Comparison of ENCODE assay signal across 15 cellular contexts in genomic region chr4:1043162-1043561, GRCh38. TPM values are rescaled to one million over a fixed set of nuclear protein-coding genes. Genes with fewer than 3 reads are reported as not detected.
DNase-seq lines count a peak whose midpoint lies in the region; ATAC-seq, FAIRE-seq and TF ChIP-seq lines count a peak whose summit lies in the region.
"Had no signal": no experiment of that assay in that cellular context is flagged by ENCODE, and none has a peak within 500 bp of the region (broad histone marks: within the 10 kb centered on the region; RNA-seq: fewer than 3 reads in every experiment).

No MANE protein-coding gene starts in this region.

- no peak overlapping the region for H3K9ac ChIP-seq in H9 (ENCODE audit: extremely low read depth, insufficient read length, low read length)

- no peak overlapping the region for H3K4ac ChIP-seq in H9 (ENCODE audit: low read depth, low read length)

- H3K36me3 Mint-ChIP-seq in H9 (ENCODE audit: insufficient read depth in 1 of 3, low read depth in 3 of 3) (peaks cover 0 to 2% (median 0%) of the 10 kb centered on the region in 3 experiments; a peak in 2 of 7 replicates), nephron (ENCODE audit: low read depth) (no peaks in the 10 kb centered on the region)
- H3K36me3 Mint-ChIP-seq: memory B cell had no signal

- no peak for FAIRE-seq in RCC 7860 (lab: Jason Lieb, UNC)
- FAIRE-seq: frontal cortex, GM18507, GM19239 had no signal

- H3K4me2 ChIP-seq in H9 (ENCODE audit: insufficient read depth, insufficient read length, low read length), result no peak overlapping the region

- no peak for TF ChIP-seq EP300 in stomach (IDR thresholded peaks at IDR 0.05)

- ATAC-seq in GM19035 (IDR thresholded peaks at IDR 0.05; ENCODE audit: unreplicated experiment) (no peak), GM21786 (IDR thresholded peaks at IDR 0.05; ENCODE audit: unreplicated experiment) (no peak)

- no peak overlapping the region for H3K14ac ChIP-seq in H9 (ENCODE audit: insufficient read depth, low read length)

- no peak overlapping the region for H4K8ac ChIP-seq in H9 (replicated peaks; ENCODE audit: insufficient read length, low read depth, low read length)

- DNase-seq in H9 (no peak), ascending aorta (ENCODE audit: low spot score in 2 of 2) (no peak), stomach (no peak), RCC 7860 (ENCODE audit: low spot score) (no peak)
- DNase-seq: activated CD4-positive, alpha-beta T cell treated with anti-CD3 and anti-CD28 coated beads, Interleukin-2, amount 50 U/mL, for 1 hour had no signal

- H3K79me2 ChIP-seq in ACC112 (ENCODE audit: control insufficient read depth, insufficient read depth, low read length, unreplicated experiment) (no peaks in the 10 kb centered on the region), H9 (ENCODE audit: insufficient read depth, low read length) (no peaks in the 10 kb centered on the region)

- H3K4me1 Mint-ChIP-seq in H9 (peaks cover 6 to 24% of the 10 kb centered on the region in 2 experiments), nephron (peaks cover 40% of the 10 kb centered on the region)

- no peak overlapping the region for H3K23ac ChIP-seq in H9 (ENCODE audit: insufficient read length, low read depth, low read length)

- no peaks in the 10 kb centered on the region for H4K20me1 ChIP-seq in H9 (ENCODE audit: control insufficient read depth, insufficient read depth, insufficient read length)

- H3K79me1 ChIP-seq in H9 (ENCODE audit: insufficient read depth, low read depth, low read length, poor library complexity, severe bottlenecking), result no peaks in the 10 kb centered on the region

- H3K36me3 ChIP-seq in ACC112 (ENCODE audit: insufficient read depth, low read length) (no peaks in the 10 kb centered on the region), ascending aorta (no peaks in the 10 kb centered on the region), stomach (no peaks in the 10 kb centered on the region)

- no CpG with 5 or more reads among the region's 7 CpGs for WGBS in H9 (ENCODE audit: extremely low coverage, insufficient read length, low lambda C conversion rate)
- WGBS in stomach, 5 donors, result 42 to 57% (median 47%) methylated on average over 7 of the region's 7 CpGs

- H3K27me3 ChIP-seq in ACC112 (ENCODE audit: insufficient read depth, low read length) (no peaks in the 10 kb centered on the region), H9 (ENCODE audit: insufficient read depth, low read length) (no peaks in the 10 kb centered on the region; the same call in 1 of the 2 replicates), ascending aorta (no peaks in the 10 kb centered on the region), stomach (peaks cover 0 to 46% (median 23%) of the 10 kb centered on the region in 3 donors)

- H3K9me3 ChIP-seq in H9 (ENCODE audit: control insufficient read depth, low read depth, low read length), result no peaks in the 10 kb centered on the region
- no peaks in the 10 kb centered on the region for H3K9me3 ChIP-seq in ascending aorta
- H3K9me3 ChIP-seq in stomach, result no peaks in the 10 kb centered on the region

- H3K27me3 Mint-ChIP-seq in H9 (ENCODE audit: low read depth) (peaks cover 21% of the 10 kb centered on the region), nephron (ENCODE audit: low read depth) (peaks cover 34% of the 10 kb centered on the region)

- no peak overlapping the region for H2BK120ac ChIP-seq in H9 (ENCODE audit: low read depth, low read length, poor library complexity, severe bottlenecking)

- H3K9me3 Mint-ChIP-seq in H9 (no peaks in the 10 kb centered on the region; a peak in 3 of 5 replicates), nephron (no peaks in the 10 kb centered on the region)
- H3K9me3 Mint-ChIP-seq: activated T-cell treated with anti-CD3 and anti-CD28 coated beads, Interleukin-2, amount 50 U/mL, for 24 hours; memory B cell had no signal

- no peak overlapping the region for H3K56ac ChIP-seq in H9 (ENCODE audit: insufficient read length, low read depth, low read length)

- H3K4me3 Mint-ChIP-seq in H9 (no peak overlapping the region), nephron (peak overlapping the region in 1 of 3 experiments; percentile 1)
- H3K4me3 Mint-ChIP-seq: activated T-cell treated with anti-CD3 and anti-CD28 coated beads, Interleukin-2, amount 50 U/mL, for 24 hours; memory B cell had no signal

- intact Hi-C loops in ascending aorta (cut with DNase I), result loop anchor here (1.0 to 10.0 kb wide), 3 partner anchors 9 to 302 kb away; partner anchors contain the start of gene UVSSA
- intact Hi-C loops in stomach (cut with DNase I; ENCODE audit: low total_unique reads), result no loop called here

- peaks cover 4% of the 10 kb centered on the region for H3K23me2 ChIP-seq in H9 (ENCODE audit: insufficient read length, low read depth, low read length, poor library complexity, severe bottlenecking)

- peak overlapping the region; percentile 23 for H3K18ac ChIP-seq in H9 (ENCODE audit: insufficient read length, low read depth, low read length)

- H3T11ph ChIP-seq in H9 (ENCODE audit: low read length), result no peak overlapping the region

- no peak overlapping the region for H2AFZ ChIP-seq in ACC112 (ENCODE audit: low read length, unreplicated experiment)
- H2AFZ ChIP-seq in H9 (ENCODE audit: low read length), result no peak overlapping the region

- no peak overlapping the region for H2AK5ac ChIP-seq in H9 (ENCODE audit: insufficient read length, low read length)

- H2BK5ac ChIP-seq in H9 (ENCODE audit: insufficient read length, low read length), result no peak overlapping the region

- no peak overlapping the region for H2BK20ac ChIP-seq in H9 (ENCODE audit: low read depth, low read length, poor library complexity, severe bottlenecking)

- peak overlapping the region; percentile 31; the same call in 1 of the 2 replicates for H3K27ac ChIP-seq in ACC112 (ENCODE audit: low read depth, low read length)
- no peak overlapping the region for H3K27ac ChIP-seq in H9 (ENCODE audit: insufficient read length, low read depth, low read length)
- peak overlapping the region; percentile 5 to 95 for H3K27ac ChIP-seq in ascending aorta
- H3K27ac ChIP-seq in stomach, result no peak overlapping the region

- no peak overlapping the region for H2BK15ac ChIP-seq in H9 (ENCODE audit: low read depth, low read length)

- no peak overlapping the region for H2BK12ac ChIP-seq in H9 (ENCODE audit: insufficient read length, low read depth, low read length)

- H3K27ac Mint-ChIP-seq in H9 (peak overlapping the region in 2 of 3 experiments; percentile 18 to 88; a peak in 3 of 7 replicates), nephron (peak overlapping the region in 2 of 3 experiments; percentile 61 to 91)
- H3K27ac Mint-ChIP-seq: activated T-cell treated with anti-CD3 and anti-CD28 coated beads, Interleukin-2, amount 50 U/mL, for 24 hours; memory B cell had no signal

- no peak overlapping the region for H4K5ac ChIP-seq in H9 (ENCODE audit: insufficient read length, low read depth, low read length)

- no peak overlapping the region for H4K91ac ChIP-seq in H9 (ENCODE audit: insufficient read length, low read depth, low read length)

- TF ChIP-seq POLR2A in stomach (IDR thresholded peaks at IDR 0.05), result no peak

- peaks cover 61% of the 10 kb centered on the region for H3K4me1 ChIP-seq in ACC112 (ENCODE audit: control insufficient read depth, insufficient read depth, low read length, unreplicated experiment)
- no peaks in the 10 kb centered on the region; the same call in 1 of the 2 replicates for H3K4me1 ChIP-seq in H9 (ENCODE audit: insufficient read depth, low read length)
- H3K4me1 ChIP-seq in ascending aorta, result peaks cover 38 to 73% of the 10 kb centered on the region in 2 donors
- H3K4me1 ChIP-seq in stomach, result peaks cover 53 to 91% (median 77%) of the 10 kb centered on the region in 4 donors

- TF ChIP-seq CTCF in H9 (conservative IDR thresholded peaks at IDR 0.05) (no peak), ascending aorta (IDR thresholded peaks at IDR 0.05) (no peak), nephron (IDR thresholded peaks at IDR 0.05; ENCODE audit: unreplicated experiment in 3 of 3) (no peak), stomach (IDR thresholded peaks at IDR 0.05) (no peak)

- H3K4me3 ChIP-seq in ACC112 (ENCODE audit: low read depth, low read length) (peak overlapping the region; percentile 18; the same call in 1 of the 2 replicates), ascending aorta (no peak overlapping the region), stomach (peak overlapping the region in 1 of 4 donors; percentile 8)

RNA-seq across cellular contexts. Expression of gene FGFRL1, which starts 31.7 kb away (rescaled TPM):
- total RNA-seq in H9 (2021), result 25.8 and 26.1 TPM in 2 replicates
- total RNA-seq in ascending aorta, result 79.1 TPM
- 10 to 100 TPM in 3 of 5 donors, 1 to 10 TPM in 2; 3.5 to 42.7 (median 19.6) TPM for total RNA-seq in stomach
- polyA plus RNA-seq in stomach, result 10 to 100 TPM in 1 of 3 donors, 1 to 10 TPM in 2; 5.8 to 10.3 (median 9.2) TPM

RNA-seq across cellular contexts. Expression of gene SLC26A1, which starts 50.0 kb away (rescaled TPM):
- total RNA-seq in H9 (2021), result 0.09 and 0.13 TPM in 2 replicates
- total RNA-seq in ascending aorta, result not detected
- 1 to 10 TPM in 2 of 5 donors, under 1 TPM in 1, not detected in 2; 0.18 to 5.8 (median 3.5) TPM for total RNA-seq in stomach
- polyA plus RNA-seq in stomach, result 1 to 10 TPM in 1 of 3 donors, under 1 TPM in 1, not detected in 1; 0.68 to 8.9 TPM
- total RNA-seq: SK-MEL-5 had no signal

RNA-seq across cellular contexts. Expression of gene IDUA, which starts 56.3 kb away (rescaled TPM):
- total RNA-seq in H9 (2021) (9.4 and 14.5 TPM in 2 replicates), ascending aorta (118 TPM), stomach (100 to 1,000 TPM in 1 of 5 donors, 10 to 100 TPM in 3, 1 to 10 TPM in 1; 8.8 to 278 (median 92.4) TPM)
- polyA plus RNA-seq in stomach, result 10 to 100 TPM; 10.8 to 21.9 (median 15.4) TPM

Comparison
In these comparisons a context has a peak if more than half of its experiments do, and no peak if none do; other contexts are left out.
1. H3K27ac ChIP-seq: peak in ACC112 (single experiment) and ascending aorta (2 of 2); none in H9 (single experiment) and stomach (0 of 5).